15 cellular contexts compared by ENCODE assay signal in the genomic region with DNA sequence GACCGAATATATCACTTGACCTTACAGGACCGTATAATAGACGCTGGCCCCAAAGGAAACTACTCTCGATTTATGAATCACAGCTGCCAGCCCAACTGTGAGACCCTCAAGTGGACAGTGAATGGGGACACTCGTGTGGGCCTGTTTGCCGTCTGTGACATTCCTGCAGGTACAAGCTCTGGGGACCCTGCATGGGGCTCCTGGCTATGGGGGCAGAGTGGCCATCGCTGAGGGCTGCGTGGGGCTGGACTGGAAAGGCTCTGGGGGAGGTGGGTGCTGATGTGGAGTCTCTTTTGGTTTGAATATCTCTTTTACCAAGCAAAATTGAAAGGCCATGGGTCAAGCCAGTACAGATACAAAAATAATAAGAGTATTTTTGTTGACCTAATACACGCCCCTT.
"Had no signal": no experiment of that assay in that cellular context is flagged by ENCODE, and none has a peak within 500 bp of the region (broad histone marks: within the 10 kb centered on the region; RNA-seq: fewer than 3 reads in every experiment).

No MANE protein-coding gene starts in this region.

- ATAC-seq: foreskin keratinocyte; left lobe of liver; naive thymus-derived CD4-positive, alpha-beta T cell; right cardiac atrium had no signal

- H3K27me3 ChIP-seq: foreskin keratinocyte, ovary, SJSA1 had no signal

- H3K36me3 ChIP-seq: ovary had no signal

- H3K4me3 ChIP-seq: lower lobe of right lung, ovary, SJSA1, thoracic aorta had no signal

- H3K9me3 ChIP-seq: lower lobe of right lung, ovary, SJSA1, thoracic aorta had no signal

- H3K27ac ChIP-seq: foreskin keratinocyte, ovary, SJSA1, thoracic aorta, WERI-Rb-1 had no signal

- H3K4me1 ChIP-seq: foreskin keratinocyte, SJSA1 had no signal

- DNase-seq: activated CD4-positive, alpha-beta T cell treated with anti-CD3 and anti-CD28 coated beads, Interleukin-2, amount 50 U/mL, for 48 hours; activated naive CD4-positive, alpha-beta T cell; anterior cingulate cortex; effector CD4-positive, alpha-beta T cell; foreskin keratinocyte; lower lobe of right lung; naive thymus-derived CD4-positive, alpha-beta T cell; right cardiac atrium; stimulated activated CD4-positive, alpha-beta T cell treated with anti-CD3 and anti-CD28 coated beads, Interleukin-1b, Interleukin-23, amount 100 ng/mL, for 48 hours; T-helper 1 cell; WERI-Rb-1 had no signal
